In genomic region chr17:61237275-61237674, GRCh38 we compare ENCODE assay signal across 24 cellular contexts.
DNase-seq lines count a peak whose midpoint lies in the region; ATAC-seq, FAIRE-seq and TF ChIP-seq lines count a peak whose summit lies in the region.
"Had no signal": no experiment of that assay in that cellular context is flagged by ENCODE, and none has a peak within 500 bp of the region (broad histone marks: within the 10 kb centered on the region; RNA-seq: fewer than 3 reads in every experiment).

No MANE protein-coding gene starts in this region.

- no peak overlapping the region for H3K56ac ChIP-seq in IMR-90 (ENCODE audit: extremely low read depth, insufficient read depth, low read length)

- BruUV-seq in Caco-2 (replicated peaks; lab: Mats Ljungman, UMichigan) (no TSS peak), IMR-90 (replicated peaks; lab: Mats Ljungman, UMichigan) (no TSS peak), K562 (replicated peaks; lab: Mats Ljungman, UMichigan) (no TSS peak)

- no peaks in the 10 kb centered on the region for H3K27me3 Mint-ChIP-seq in Caco-2 (ENCODE audit: insufficient read depth, unreplicated experiment)
- H3K27me3 Mint-ChIP-seq: CD4-positive, alpha-beta T cell; IgD-negative memory B cell had no signal

- intact Hi-C loops in Caco-2 (cut with micrococcal nuclease; ENCODE audit: unreplicated experiment), result loop anchor here (5.0 to 10.0 kb wide), 3 partner anchors 82 to 232 kb away; no protein-coding TSS in a partner anchor
- intact Hi-C loops in IMR-90 (cut with micrococcal nuclease), result no loop called here
- intact Hi-C loops in K562 (cut with micrococcal nuclease), result no loop called here

- H2AFZ ChIP-seq in IMR-90 (replicated peaks; ENCODE audit: low read length, poor library complexity), result no peak overlapping the region
- no peak overlapping the region for H2AFZ ChIP-seq in K562 (ENCODE audit: low read depth, low read length)
- H2AFZ ChIP-seq: PC-9 had no signal

- H4K8ac ChIP-seq in IMR-90 (ENCODE audit: low read depth in 2 of 2, low read length in 2 of 2), result peak overlapping the region in 1 of 2 experiments; percentile 20; a peak in 1 of 4 replicates

- H3K18ac ChIP-seq in IMR-90 (ENCODE audit: low read depth, low read length), result no peak overlapping the region

- H3K4ac ChIP-seq in IMR-90 (ENCODE audit: low read depth, low read length), result peak overlapping the region; percentile 31; the same call in 1 of the 2 replicates

- H3K4me1 ChIP-seq in Caco-2 (peaks cover 50% of the 10 kb centered on the region), IMR-90 (ENCODE audit: control insufficient read depth, insufficient read depth, low read length) (peaks cover 17% of the 10 kb centered on the region), K562 (replicated peaks in 1 of 2; ENCODE audit: control insufficient read depth in 2 of 2, insufficient read depth in 2 of 2, low read length in 2 of 2) (no peaks in the 10 kb centered on the region)

- 0 out of 2 replicates have a peak overlapping the region, but pooled peaks have one; percentile 10 for H4K91ac ChIP-seq in IMR-90 (ENCODE audit: insufficient read depth, low read depth, low read length)

- no peaks in the 10 kb centered on the region for H4K20me1 ChIP-seq in IMR-90 (ENCODE audit: insufficient read depth, low read length)
- 0 out of 2 replicates have a peak, but pooled peaks cover 5% of the 10 kb centered on the region for H4K20me1 ChIP-seq in K562 (replicated peaks; ENCODE audit: control insufficient read depth, insufficient read depth, low read length)
- H4K20me1 ChIP-seq: BLaER1 treated with 17β-estradiol and CSF1 and Interleukin-3, amounts not matched to agents 10 nM and 100 nM had no signal

- H3K27ac ChIP-seq in IMR-90 (ENCODE audit: insufficient read depth, low read length) (no peak overlapping the region), K562 (ENCODE audit: extremely low read depth, low read depth, low read length) (no peak overlapping the region)
- H3K27ac ChIP-seq: BLaER1 treated with 17β-estradiol and CSF1 and Interleukin-3, amounts not matched to agents 10 nM and 100 nM; PC-9; SJSA1 had no signal

- H2AK9ac ChIP-seq in IMR-90 (replicated peaks; ENCODE audit: low read depth, low read length, poor library complexity), result no peak overlapping the region

- H3K4me3 ChIP-seq in Caco-2 (ENCODE audit: low read depth, low read length), result no peak overlapping the region
- H3K4me3 ChIP-seq in IMR-90 (ENCODE audit: insufficient read depth, low read depth, low read length), result no peak overlapping the region
- H3K4me3 ChIP-seq in K562, result no peak overlapping the region
- no peak overlapping the region for H3K4me3 ChIP-seq in retinal pigment epithelial cell (ENCODE audit: low read length)
- H3K4me3 ChIP-seq: BLaER1 treated with 17β-estradiol and CSF1 and Interleukin-3, amounts not matched to agents 10 nM and 100 nM; PC-9; SJSA1 had no signal

- peaks cover 49% of the 10 kb centered on the region for H3K4me1 Mint-ChIP-seq in Caco-2 (ENCODE audit: low read depth, unreplicated experiment)

- no peaks in the 10 kb centered on the region for H3K79me2 ChIP-seq in K562 (ENCODE audit: control insufficient read depth, insufficient read depth, low read length)

- no peak overlapping the region for H3K4me2 ChIP-seq in IMR-90 (ENCODE audit: low read depth, low read length)
- H3K4me2 ChIP-seq in K562 (ENCODE audit: insufficient read depth, low read length), result no peak overlapping the region
- H3K4me2 ChIP-seq: BLaER1 treated with 17β-estradiol and CSF1 and Interleukin-3, amounts not matched to agents 10 nM and 100 nM; PC-9 had no signal

- FAIRE-seq in K562 (lab: Jason Lieb, UNC), result no peak
- FAIRE-seq: GM12891, H54 had no signal

- H3K4me3 Mint-ChIP-seq in Caco-2 (ENCODE audit: unreplicated experiment), result no peak overlapping the region
- H3K4me3 Mint-ChIP-seq: CD4-positive, alpha-beta T cell; IgD-negative memory B cell had no signal

- H4K5ac ChIP-seq in IMR-90 (ENCODE audit: low read depth, low read length), result no peak overlapping the region

- ATAC-seq in IMR-90 (ENCODE audit: low read depth) (no peak), K562 (no peak), HG02759 (IDR thresholded peaks at IDR 0.05; ENCODE audit: unreplicated experiment) (no peak), GM19324 (IDR thresholded peaks at IDR 0.05; ENCODE audit: low FRiP score, unreplicated experiment) (no peak)

- no peak for TF ChIP-seq EP300 in K562 (IDR thresholded peaks at IDR 0.05; ENCODE audit: low read length)

- dilution Hi-C loops in IMR-90 (cut with HindIII; ENCODE audit: low sequenced_read_pairs, unreplicated experiment), result no loop called here

- CTCF ChIA-PET in Caco-2 (lab: Charles Lee) (no interaction called here), IMR-90 (lab: Yijun Ruan, JAX) (interaction anchor here (0.6 kb wide), 4 partner anchors 54 to 516 kb away, joined by 3 to 5 read pairs (median 4); no protein-coding TSS in a partner anchor), K562 (lab: Yijun Ruan, JAX; ENCODE audit: low intra/inter-chr PET ratio) (no interaction called here)

- no peaks in the 10 kb centered on the region for H3K9me3 Mint-ChIP-seq in Caco-2 (ENCODE audit: unreplicated experiment)
- H3K9me3 Mint-ChIP-seq: CD4-positive, alpha-beta T cell had no signal

- H3K36me3 ChIP-seq in Caco-2 (ENCODE audit: control insufficient read depth, insufficient read depth, low read length) (no peaks in the 10 kb centered on the region), IMR-90 (ENCODE audit: control insufficient read depth, insufficient read depth, low read length) (no peaks in the 10 kb centered on the region), K562 (ENCODE audit: control insufficient read depth, insufficient read depth, low read length) (no peaks in the 10 kb centered on the region)
- H3K36me3 ChIP-seq: SJSA1 had no signal

- POLR2A ChIA-PET in Caco-2 (lab: Charles Lee) (no interaction called here), IMR-90 (lab: Charles Lee; ENCODE audit: unreplicated experiment) (interaction anchor here (0.6 kb wide), 1 partner anchor 35 kb away, joined by 4 read pairs; no protein-coding TSS in a partner anchor), K562 (lab: Yijun Ruan, JAX) (interaction anchor here (0.5 to 1.3 kb wide), 2 partner anchors 11 to 14 kb away, joined by 3 to 4 read pairs; no protein-coding TSS in a partner anchor)

- H3K14ac ChIP-seq in IMR-90 (replicated peaks; ENCODE audit: low read depth, low read length), result no peak overlapping the region

- DNase-seq in Caco-2, result no peak
- no peak for DNase-seq in IMR-90
- DNase-seq in K562 (ENCODE audit: extremely low read depth in 1 of 4, low spot score in 3 of 4), result no peak
- DNase-seq in retinal pigment epithelial cell (ENCODE audit: low read depth), result no peak
- no peak for DNase-seq in NCI-H2081 (lab: John Stamatoyannopoulos, UW)
- DNase-seq: CD4-positive, alpha-beta T cell; EL; GDM1; NCI-H1092; NCI-H1417 treated with DMSO at 0.1 percent for 48 hours; NCI-H187; NCI-H2107; NCI-H446 treated with DMSO at 0.1 percent for 48 hours; NCI-H526; PC-9; Right ventricle myocardium superior; RPMI8226 had no signal

- peak overlapping the region; percentile 52; the same call in 1 of the 2 replicates for H2BK20ac ChIP-seq in IMR-90 (ENCODE audit: low read depth, low read length)

- H3K27me3 ChIP-seq in Caco-2 (replicated peaks; ENCODE audit: control insufficient read depth, insufficient read depth, low read length) (no peaks in the 10 kb centered on the region), IMR-90 (ENCODE audit: control insufficient read depth, insufficient read depth, low read length) (no peaks in the 10 kb centered on the region), K562 (ENCODE audit: control insufficient read depth in 2 of 2, insufficient read depth in 2 of 2, low read length in 2 of 2) (no peaks in the 10 kb centered on the region; a peak in 2 of 5 replicates)
- H3K27me3 ChIP-seq: BLaER1 treated with 17β-estradiol and CSF1 and Interleukin-3, amounts not matched to agents 10 nM and 100 nM; SJSA1 had no signal

- in situ Hi-C loops in IMR-90 (cut with MboI; ENCODE audit: low sequenced_read_pairs), result no loop called here
- in situ Hi-C loops in K562 (cut with MboI), result no loop called here

- H2BK15ac ChIP-seq in IMR-90 (ENCODE audit: low read depth, low read length), result peak overlapping the region; percentile 63; the same call in 1 of the 3 replicates

- H3K36me3 Mint-ChIP-seq in Caco-2 (ENCODE audit: insufficient read depth, unreplicated experiment), result no peaks in the 10 kb centered on the region

- no peak overlapping the region for H3K23ac ChIP-seq in IMR-90 (ENCODE audit: low read depth, low read length)

- H3K79me1 ChIP-seq in IMR-90 (ENCODE audit: low read depth in 1 of 2, low read length in 2 of 2), result peaks cover 0 to 4% of the 10 kb centered on the region in 2 experiments; a peak in 1 of 4 replicates

- no peak for TF ChIP-seq CTCF in Caco-2 (IDR thresholded peaks at IDR 0.05; ENCODE audit: insufficient read depth in 1 of 2, low read depth in 1 of 2, low read length in 1 of 2, severe bottlenecking in 1 of 2, unreplicated experiment in 1 of 2)
- TF ChIP-seq CTCF in IMR-90 (conservative IDR thresholded peaks at IDR 0.05; ENCODE audit: low read depth, low read length), result no peak
- peak in 1 of 3 experiments; percentile 17; a peak in 1 of 6 replicates for TF ChIP-seq CTCF in K562 (IDR thresholded peaks at IDR 0.05 in 2 of 3, conservative IDR thresholded peaks at IDR 0.05 in 1 of 3; ENCODE audit: insufficient read depth in 2 of 3, low read depth in 1 of 3, low read length in 3 of 3)
- TF ChIP-seq CTCF in retinal pigment epithelial cell (conservative IDR thresholded peaks at IDR 0.05; ENCODE audit: low read depth, low read length), result peak; percentile 1

- H3K9ac ChIP-seq in IMR-90 (ENCODE audit: low read depth, low read length) (no peak overlapping the region), K562 (ENCODE audit: insufficient read depth in 1 of 2, low read depth in 2 of 2, low read length in 2 of 2) (no peak overlapping the region)
- H3K9ac ChIP-seq: BLaER1 treated with 17β-estradiol and CSF1 and Interleukin-3, amounts not matched to agents 10 nM and 100 nM had no signal

- 92% methylated on average over 4 of the region's 7 CpGs; no CpG with 5 or more reads in 1 of the 2 experiments for WGBS in IMR-90 (ENCODE audit: extremely low coverage in 2 of 2, insufficient read length in 1 of 2), 2 experiments
- WGBS in K562 (ENCODE audit: insufficient coverage, low coverage, missing lambda C conversion rate), result 11% methylated on average over 7 of the region's 7 CpGs

- H3K9me3 ChIP-seq in Caco-2 (peaks cover 4% of the 10 kb centered on the region; the same call in 1 of the 2 replicates), IMR-90 (ENCODE audit: control insufficient read depth, insufficient read depth, low read length) (no peaks in the 10 kb centered on the region), K562 (replicated peaks; ENCODE audit: control insufficient read depth, insufficient read depth, low read depth, low read length) (0 out of 2 replicates have a peak, but pooled peaks cover 1% of the 10 kb centered on the region)

- H2BK120ac ChIP-seq in IMR-90 (ENCODE audit: low read depth, low read length), result peak overlapping the region; percentile 54; the same call in 1 of the 2 replicates

- H2BK5ac ChIP-seq in IMR-90 (ENCODE audit: low read depth, low read length, poor library complexity, severe bottlenecking), result no peak overlapping the region

- H3K27ac Mint-ChIP-seq in Caco-2 (ENCODE audit: unreplicated experiment), result peak overlapping the region; percentile 55
- H3K27ac Mint-ChIP-seq: CD4-positive, alpha-beta T cell; IgD-negative memory B cell had no signal

- TF ChIP-seq POLR2A in IMR-90 (IDR thresholded peaks at IDR 0.05; ENCODE audit: low read depth, low read length) (no peak), K562 (conservative IDR thresholded peaks at IDR 0.05) (no peak)

- H3K9me1 ChIP-seq in IMR-90 (ENCODE audit: insufficient read depth, low read length) (peaks cover 6% of the 10 kb centered on the region; the same call in 1 of the 2 replicates), K562 (ENCODE audit: control insufficient read depth, insufficient read depth, low read length) (no peaks in the 10 kb centered on the region)

- TF ChIP-seq RAD21 in IMR-90 (IDR thresholded peaks at IDR 0.05; ENCODE audit: low read length), result no peak
- TF ChIP-seq RAD21 in K562 (CRISPR knock-in tag; conservative IDR thresholded peaks at IDR 0.05 in 1 of 2, IDR thresholded peaks at IDR 0.05 in 1 of 2), result no peak

- peak overlapping the region; percentile 17; the same call in 1 of the 2 replicates for H2AK5ac ChIP-seq in IMR-90 (ENCODE audit: low read depth, low read length)
